In genomic region chr18:58114766-58115165, GRCh38 we compare ENCODE assay signal across 27 cellular contexts.
"Had no signal": no experiment of that assay in that cellular context is flagged by ENCODE, and none has a peak within 500 bp of the region (broad histone marks: within the 10 kb centered on the region; RNA-seq: fewer than 3 reads in every experiment).

No MANE protein-coding gene starts in this region.

- H3K4me1 ChIP-seq: ascending aorta had no signal

- ATAC-seq: activated CD4-positive, CD25-positive, alpha-beta regulatory T cell treated with anti-CD3 and anti-CD28 coated beads, Interleukin-2, amount 50 U/mL, for 24 hours; activated CD8-positive, alpha-beta T cell treated with anti-CD3 and anti-CD28 coated beads, Interleukin-2, amount 10 ng/mL, durations not matched to agents 7 days and 5 days; body of pancreas; Panc1; Right ventricle myocardium inferior had no signal

- H3K27ac Mint-ChIP-seq: activated CD8-positive, alpha-beta T cell treated with anti-CD3 and anti-CD28 coated beads, Interleukin-2, amount 10 ng/mL, durations not matched to agents 7 days and 5 days; activated naive CD8-positive, alpha-beta T cell treated with anti-CD3 and anti-CD28 coated beads, Interleukin-2, amount 10 ng/mL, durations not matched to agents 7 days and 5 days had no signal

- H3K4me1 Mint-ChIP-seq: central memory CD8-positive, alpha-beta T cell had no signal

- H3K9me3 Mint-ChIP-seq: activated naive CD8-positive, alpha-beta T cell treated with anti-CD3 and anti-CD28 coated beads, Interleukin-2, amount 10 ng/mL, durations not matched to agents 7 days and 5 days; central memory CD8-positive, alpha-beta T cell had no signal

- H3K27ac ChIP-seq: ascending aorta, body of pancreas, SK-N-MC had no signal

- H3K27me3 ChIP-seq: ascending aorta, body of pancreas had no signal

- H3K9me3 ChIP-seq: ascending aorta, body of pancreas had no signal

- H3K36me3 Mint-ChIP-seq: activated naive CD8-positive, alpha-beta T cell treated with anti-CD3 and anti-CD28 coated beads, Interleukin-2, amount 10 ng/mL, durations not matched to agents 7 days and 5 days had no signal

- H3K4me3 Mint-ChIP-seq: activated CD8-positive, alpha-beta T cell treated with anti-CD3 and anti-CD28 coated beads, Interleukin-2, amount 10 ng/mL, durations not matched to agents 7 days and 5 days; activated naive CD8-positive, alpha-beta T cell treated with anti-CD3 and anti-CD28 coated beads, Interleukin-2, amount 10 ng/mL, durations not matched to agents 7 days and 5 days; central memory CD8-positive, alpha-beta T cell had no signal

- DNase-seq: activated CD4-positive, alpha-beta T cell treated with anti-CD3 and anti-CD28 coated beads for 48 hours; activated CD4-positive, alpha-beta T cell treated with anti-CD3 and anti-CD28 coated beads, Interleukin-2, amount 50 U/mL, for 4 hours; activated CD8-positive, alpha-beta memory T cell treated with anti-CD3 and anti-CD28 coated beads, Interleukin-2, amount 50 U/mL, for 48 hours; activated CD8-positive, alpha-beta T cell treated with anti-CD3 and anti-CD28 coated beads, Interleukin-2, amount 10 ng/mL, durations not matched to agents 7 days and 5 days; activated naive CD4-positive, alpha-beta T cell treated with anti-CD3 and anti-CD28 coated beads, Interleukin-2, amount 50 U/mL, for 16 hours; activated naive CD8-positive, alpha-beta T cell treated with anti-CD3 and anti-CD28 coated beads, Interleukin-2, amount 10 ng/mL, durations not matched to agents 7 days and 5 days; activated T-cell treated with anti-CD3 and anti-CD28 coated beads, Interleukin-2, amount 50 U/mL, for 1 hour; body of pancreas; Karpas-422; MM.1S; NCI-H1105 treated with DMSO at 0.1 percent for 48 hours; NCI-H146; NCI-H187 treated with DMSO at 0.1 percent for 48 hours; NCI-H2081 treated with DMSO at 0.1 percent for 48 hours; NCI-H446; NCI-H526; NCI-H774; NK-92 treated with Interleukin-12 subunit alpha and Interleukin-12 subunit beta, amount 100 ng/mL, for 24 hours; OCI-M1; RPMI8226; T-helper 1 cell had no signal
